In the genomic region with DNA sequence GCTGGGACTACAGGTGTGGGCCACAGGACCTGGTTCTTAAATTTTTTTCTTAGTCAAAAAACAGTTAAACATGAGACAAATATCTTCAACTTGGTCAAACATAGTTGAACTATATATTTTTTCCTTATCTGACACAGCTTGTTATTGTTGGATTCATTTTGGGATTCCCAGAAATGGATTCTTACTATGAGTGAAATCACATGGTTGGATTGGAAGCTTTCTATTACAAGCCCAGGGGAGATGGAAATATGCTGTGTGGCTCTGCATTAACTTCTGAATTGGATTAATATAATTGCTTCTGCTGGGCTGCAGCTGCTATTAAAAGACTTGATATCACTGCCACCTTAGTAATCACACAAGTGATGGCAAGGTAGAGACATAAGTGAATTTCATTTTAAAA, we compare ENCODE assay signal across 24 cellular contexts.
A peak's percentile ranks its signal among the peaks of the same experiment; 100 is the strongest.
DNase-seq lines count a peak whose midpoint lies in the region; ATAC-seq, FAIRE-seq and TF ChIP-seq lines count a peak whose summit lies in the region.
"Had no signal": no experiment of that assay in that cellular context is flagged by ENCODE, and none has a peak within 500 bp of the region (broad histone marks: within the 10 kb centered on the region; RNA-seq: fewer than 3 reads in every experiment).

No MANE protein-coding gene starts in this region.

- no peaks in the 10 kb centered on the region for H4K20me1 ChIP-seq in BLaER1

- no peaks in the 10 kb centered on the region for H3K9me3 Mint-ChIP-seq in nephron
- H3K9me3 Mint-ChIP-seq: CD8-positive, alpha-beta T cell had no signal

- no peak overlapping the region for H3K9ac ChIP-seq in BLaER1
- H3K9ac ChIP-seq: GM23248 had no signal

- no peak overlapping the region for H3K4me3 ChIP-seq in BLaER1
- H3K4me3 ChIP-seq: A549, GM23248 had no signal

- no peak overlapping the region for H3K4me3 Mint-ChIP-seq in nephron
- H3K4me3 Mint-ChIP-seq: CD4-positive, CD25-positive, alpha-beta regulatory T cell; CD8-positive, alpha-beta T cell had no signal

- H3K27me3 Mint-ChIP-seq in nephron (ENCODE audit: low read depth), result peaks cover 46% of the 10 kb centered on the region

- H3K36me3 Mint-ChIP-seq in nephron (ENCODE audit: low read depth), result no peaks in the 10 kb centered on the region
- H3K36me3 Mint-ChIP-seq: CD4-positive, CD25-positive, alpha-beta regulatory T cell; CD8-positive, alpha-beta T cell had no signal

- peak; percentile 23 for FAIRE-seq in GM12891 (lab: Jason Lieb, UNC)
- FAIRE-seq: A549, G401.6, GM19239, H1 had no signal

- TF ChIP-seq CTCF in nephron (IDR thresholded peaks at IDR 0.05; ENCODE audit: unreplicated experiment in 3 of 3), result no peak

- peak overlapping the region; percentile 64 for H3K4me2 ChIP-seq in BLaER1
- H3K4me2 ChIP-seq: A549 had no signal

- no peak for ATAC-seq in HG02588 (IDR thresholded peaks at IDR 0.05; ENCODE audit: unreplicated experiment)
- no peak for ATAC-seq in HG02571 (IDR thresholded peaks at IDR 0.05; ENCODE audit: unreplicated experiment)
- ATAC-seq: A549; CD8-positive, alpha-beta T cell had no signal

- no peaks in the 10 kb centered on the region for H3K36me3 ChIP-seq in BLaER1
- H3K36me3 ChIP-seq: BE2C had no signal

- no peak overlapping the region for H3K27ac ChIP-seq in BLaER1
- H3K27ac ChIP-seq: A549, C4-2B, GM23248 had no signal

- H3K9me3 ChIP-seq in BLaER1, result no peaks in the 10 kb centered on the region
- H3K9me3 ChIP-seq: A549, BE2C had no signal

- peaks cover 37% of the 10 kb centered on the region for H3K4me1 ChIP-seq in BLaER1
- H3K4me1 ChIP-seq: A549, BE2C, Caco-2 had no signal

- H3K27ac Mint-ChIP-seq in nephron, result peak overlapping the region in 2 of 3 experiments; percentile 5 to 39
- H3K27ac Mint-ChIP-seq: CD4-positive, CD25-positive, alpha-beta regulatory T cell; CD8-positive, alpha-beta T cell had no signal

- H3K4me1 Mint-ChIP-seq in nephron, result peaks cover 15% of the 10 kb centered on the region

- TF ChIP-seq POLR2A in GM12891 (IDR thresholded peaks at IDR 0.05; ENCODE audit: low read depth, low read length), result no peak

- DNase-seq in GM12891 (ENCODE audit: insufficient read length, low spot score) (no peak), fibroblast of peridontal ligament (ENCODE audit: extremely low read depth) (peak; percentile 58)
- DNase-seq in stimulated activated CD4-positive, alpha-beta T cell treated with anti-CD3 and anti-CD28 coated beads, Interleukin-2, amount 100 ng/mL, for 24 hours, result no peak
- DNase-seq: 8988T; ACHN; AML-193; BE2C; Caco-2; CD4-positive, CD25-positive, alpha-beta regulatory T cell; CD8-positive, alpha-beta T cell; DMS153; DND-41; GM23248; H7; HCEC 1CT had no signal

- H3K27me3 ChIP-seq in BLaER1, result no peaks in the 10 kb centered on the region
- H3K27me3 ChIP-seq: BE2C had no signal

TF ChIP-seq in GM12891, 5 proteins besides CTCF, POLR2A, EP300 and RAD21:
- TF ChIP-seq SPI1 (IDR thresholded peaks at IDR 0.05; ENCODE audit: low read depth, low read length) (no peak), PAX5 (IDR thresholded peaks at IDR 0.05; ENCODE audit: insufficient read depth, low read length, severe bottlenecking) (no peak), POU2F2 (IDR thresholded peaks at IDR 0.05; ENCODE audit: low read depth, low read length) (no peak), TAF1 (IDR thresholded peaks at IDR 0.05; ENCODE audit: low read depth, low read length) (no peak), POLR2AphosphoS5 (IDR thresholded peaks at IDR 0.05; ENCODE audit: low read depth, low read length) (no peak)
